ENCODE assay signal across 12 cellular contexts in genomic region chr9:91900057-91900816, GRCh38. TPM values are rescaled to one million over a fixed set of nuclear protein-coding genes. Genes with fewer than 3 reads are reported as not detected.
DNase-seq lines count a peak whose midpoint lies in the region; ATAC-seq and TF ChIP-seq lines count a peak whose summit lies in the region.
"Had no signal": no experiment of that assay in that cellular context is flagged by ENCODE, and none has a peak within 500 bp of the region (broad histone marks: within the 10 kb centered on the region; RNA-seq: fewer than 3 reads in every experiment).

No MANE protein-coding gene starts in this region.

- WGBS in heart right ventricle, 2 donors = 7 to 15% methylated on average over 32 of the region's 32 CpGs
- WGBS in sigmoid colon, 2 donors = 60 to 74% methylated on average over 32 of the region's 32 CpGs

- peaks cover 51% of the 10 kb centered on the region for H3K4me1 Mint-ChIP-seq in GM23338

- H3K27ac Mint-ChIP-seq in GM23338 = no peak overlapping the region
- H3K27ac Mint-ChIP-seq: CD4-positive, alpha-beta memory T cell had no signal

- H3K36me3 ChIP-seq in GM23338 (ENCODE audit: insufficient read depth) (no peaks in the 10 kb centered on the region), heart right ventricle (no peaks in the 10 kb centered on the region), sigmoid colon (no peaks in the 10 kb centered on the region)

- no peaks in the 10 kb centered on the region; the same call in 1 of the 2 replicates for H3F3A ChIP-seq in GM23338 (replicated peaks; ENCODE audit: low read depth)

- H3K79me2 ChIP-seq in GM23338 (replicated peaks; ENCODE audit: insufficient read depth) = peaks cover 9% of the 10 kb centered on the region

- peak; percentile 38 for DNase-seq in GM23338 (ENCODE audit: low spot score)
- DNase-seq in SHP77 treated with DMSO at 0.1 percent for 48 hours (lab: John Stamatoyannopoulos, UW) = peak; percentile 24
- no peak for DNase-seq in heart right ventricle
- peak; percentile 88 for DNase-seq in sigmoid colon
- no peak for DNase-seq in T1000 (lab: John Stamatoyannopoulos, UW)
- no peak for DNase-seq in midbrain (lab: John Stamatoyannopoulos, UW)
- DNase-seq in NCI-H2107 treated with DMSO at 0.1 percent for 48 hours (lab: John Stamatoyannopoulos, UW; ENCODE audit: unreplicated experiment) = no peak
- DNase-seq: CD4-positive, alpha-beta memory T cell; KBM-7; T-helper 9 cell had no signal

- intact Hi-C loops in heart right ventricle (cut with DNase I) (no loop called here), sigmoid colon (cut with DNase I) (no loop called here)

- H3K27me3 ChIP-seq in GM23338 (ENCODE audit: insufficient read depth) = no peaks in the 10 kb centered on the region
- H3K27me3 ChIP-seq in heart right ventricle = peaks cover 0 to 30% (median 0%) of the 10 kb centered on the region in 7 donors
- H3K27me3 ChIP-seq in sigmoid colon = no peaks in the 10 kb centered on the region

- H3K4me1 ChIP-seq in GM23338 (ENCODE audit: insufficient read depth) (peaks cover 43% of the 10 kb centered on the region), heart right ventricle (peaks cover 2 to 51% (median 17%) of the 10 kb centered on the region in 9 donors), sigmoid colon (peaks cover 0 to 99% (median 96%) of the 10 kb centered on the region in 4 donors)

- no peaks in the 10 kb centered on the region for H3K36me3 Mint-ChIP-seq in GM23338 (ENCODE audit: low read depth)
- H3K36me3 Mint-ChIP-seq: CD4-positive, alpha-beta memory T cell had no signal

- no peak overlapping the region for H3K4me3 Mint-ChIP-seq in GM23338
- H3K4me3 Mint-ChIP-seq: CD4-positive, alpha-beta memory T cell had no signal

- H3K9me3 ChIP-seq in heart right ventricle (no peaks in the 10 kb centered on the region), sigmoid colon (no peaks in the 10 kb centered on the region)

- no peaks in the 10 kb centered on the region; the same call in 2 of the 3 replicates for H3K9me3 Mint-ChIP-seq in GM23338
- H3K9me3 Mint-ChIP-seq: CD4-positive, alpha-beta memory T cell had no signal

- peaks cover 11% of the 10 kb centered on the region for H3K27me3 Mint-ChIP-seq in GM23338 (ENCODE audit: insufficient read depth, low read depth, poor library complexity)

- no peak overlapping the region for H3K4me3 ChIP-seq in GM23338
- H3K4me3 ChIP-seq in heart right ventricle = peak overlapping the region in 4 of 10 donors; percentile 6 to 35 (median 18)
- peak overlapping the region in 1 of 4 donors; percentile 9 for H3K4me3 ChIP-seq in sigmoid colon

- no peak for TF ChIP-seq CTCF in GM23338 (conservative IDR thresholded peaks at IDR 0.05; ENCODE audit: low read depth in 2 of 2)
- no peak for TF ChIP-seq CTCF in heart right ventricle (IDR thresholded peaks at IDR 0.05)
- TF ChIP-seq CTCF in sigmoid colon (IDR thresholded peaks at IDR 0.05) = no peak

- no peaks in the 10 kb centered on the region for H3K9me2 ChIP-seq in GM23338 (ENCODE audit: insufficient read depth)

- H3K27ac ChIP-seq in GM23338 (ENCODE audit: low read depth) (no peak overlapping the region), heart right ventricle (no peak overlapping the region), sigmoid colon (peak overlapping the region; percentile 31 to 94 (median 86))
- H3K27ac ChIP-seq: epithelial cell of prostate had no signal

- H3K4me2 ChIP-seq in GM23338 = peak overlapping the region; percentile 43; the same call in 1 of the 2 replicates

- ATAC-seq in GM23338 = peak; percentile 30
- peak in 7 of 8 donors; percentile 10 to 45 (median 30) for ATAC-seq in heart right ventricle
- ATAC-seq in HG03354 (IDR thresholded peaks at IDR 0.05; ENCODE audit: poor library complexity, severe bottlenecking, unreplicated experiment) = no peak

- 0 out of 2 replicates have a peak, but pooled peaks cover 3% of the 10 kb centered on the region for H4K20me1 ChIP-seq in GM23338 (replicated peaks; ENCODE audit: insufficient read depth)

- TF ChIP-seq EP300 in sigmoid colon (IDR thresholded peaks at IDR 0.05) = peak in 2 of 4 donors; percentile 22 to 39

- no peak for TF ChIP-seq POLR2A in sigmoid colon (IDR thresholded peaks at IDR 0.05)

- H2AFZ ChIP-seq in GM23338 = no peak overlapping the region

TF ChIP-seq in GM23338, 12 proteins besides CTCF, POLR2A, EP300 and RAD21 (continues in another document):
- TF ChIP-seq ETS1 (IDR thresholded peaks at IDR 0.05) (no peak), NANOG (IDR thresholded peaks at IDR 0.05; ENCODE audit: borderline replicate concordance) (no peak), JUNB (IDR thresholded peaks at IDR 0.05; ENCODE audit: unreplicated experiment) (no peak), REST (IDR thresholded peaks at IDR 0.05; ENCODE audit: unreplicated experiment) (no peak)

RNA-seq across cellular contexts. Expression of gene ROR2, which starts 49.8 kb away (rescaled TPM):
- total RNA-seq in GM23338 (2014; rRNA removed; shearing (Covaris generic)) = 15.5 and 18.8 TPM in 2 replicates
- polyA plus RNA-seq in GM23338 (2016; fragmentation: Nextera tagmentation; extraction: Ambion mirVana) = 6.0 and 8.1 TPM in 2 replicates
- 1 to 10 TPM in 1 of 10 donors, under 1 TPM in 9; 0.11 to 1.4 (median 0.43) TPM for total RNA-seq in heart right ventricle
- polyA plus RNA-seq in heart right ventricle = under 1 TPM; 0.44 to 0.49 TPM
- 10 to 100 TPM; 51.4 to 81.7 (median 59.8) TPM for total RNA-seq in sigmoid colon
- 1 to 10 TPM in 2 of 3 donors, under 1 TPM in 1; 0.46 to 7.6 (median 1.2) TPM for polyA plus RNA-seq in sigmoid colon

Comparison
In these comparisons a context has a peak if more than half of its experiments do, and no peak if none do; other contexts are left out.
1. DNase-seq: peak in GM23338 (single experiment), SHP77 treated with DMSO at 0.1 percent for 48 hours (single experiment) and sigmoid colon (single experiment); none in heart right ventricle (0 of 2), T1000 (single experiment), midbrain (single experiment) and NCI-H2107 treated with DMSO at 0.1 percent for 48 hours (single experiment).
2. H3K27ac ChIP-seq: peak in sigmoid colon (4 of 4); none in GM23338 (single experiment) and heart right ventricle (0 of 10).